30 cellular contexts compared by ENCODE assay signal in the genomic region with DNA sequence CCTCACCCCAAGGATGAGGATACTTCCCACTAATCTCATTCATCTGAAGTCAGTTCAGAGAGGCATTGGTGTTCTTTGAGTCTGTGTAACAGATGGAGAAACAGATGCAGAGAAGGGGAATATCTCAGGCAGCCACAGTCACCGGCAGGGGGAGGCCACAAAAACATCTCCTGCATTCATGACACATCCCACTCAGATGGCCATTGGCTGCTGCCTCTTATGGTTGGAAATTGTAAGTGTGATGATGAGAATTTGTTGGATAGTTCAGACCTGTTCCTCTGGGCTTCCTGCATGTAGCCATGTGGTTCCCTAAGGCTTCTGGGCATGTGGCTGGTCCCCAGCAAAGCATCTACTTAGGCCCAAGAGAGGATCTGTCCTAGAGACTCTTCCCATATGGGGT. TPM values are rescaled to one million over a fixed set of nuclear protein-coding genes. Genes with fewer than 3 reads are reported as not detected.
"Had no signal": no experiment of that assay in that cellular context is flagged by ENCODE, and none has a peak within 500 bp of the region (broad histone marks: within the 10 kb centered on the region; RNA-seq: fewer than 3 reads in every experiment).

No MANE protein-coding gene starts in this region.

- ATAC-seq: activated CD4-positive, CD25-positive, alpha-beta regulatory T cell treated with anti-CD3 and anti-CD28 coated beads, Interleukin-2, amount 50 U/mL, for 24 hours; activated naive CD4-positive, alpha-beta T cell treated with anti-CD3 and anti-CD28 coated beads, Interleukin-2, amount 50 U/mL, for 72 hours; activated T-cell treated with anti-CD3 and anti-CD28 coated beads, Interleukin-2, amount 50 U/mL, for 72 hours; gastrocnemius medialis; left cardiac atrium; stimulated activated memory B cell treated with anti-CD40 and anti-IgM and Interleukin-4, amounts not matched to agents 10 μg/mL and 1 μg/mL and 100 μg/mL, for 72 hours; stimulated activated naive CD8-positive, alpha-beta T cell treated with anti-CD3 and anti-CD28 coated beads, Interleukin-15, amount 100 ng/mL, for 72 hours had no signal

- H3K36me3 ChIP-seq: colonic mucosa, gastrocnemius medialis, neutrophil, sigmoid colon, thyroid gland had no signal

- H3K4me3 ChIP-seq: colonic mucosa, gastrocnemius medialis, sigmoid colon, smooth muscle cell, thyroid gland had no signal

- H3K27ac ChIP-seq: colonic mucosa, gastrocnemius medialis, neutrophil, sigmoid colon, thyroid gland, VCaP had no signal

- H3K4me3 Mint-ChIP-seq: activated T-cell treated with anti-CD3 and anti-CD28 coated beads, Interleukin-2, amount 50 U/mL, for 72 hours; nephron; stimulated activated memory B cell treated with anti-CD40 and anti-IgM and Interleukin-4, amounts not matched to agents 10 μg/mL and 1 μg/mL and 100 μg/mL, for 72 hours; stimulated activated naive CD8-positive, alpha-beta T cell treated with anti-CD3 and anti-CD28 coated beads, Interleukin-15, amount 100 ng/mL, for 72 hours; T-helper 1 cell treated with Interleukin-12 subunit alpha and Interleukin-12 subunit beta and Interleukin-4 antibody, amounts not matched to agents 30 μg/mL and 1 μg/mL, for 36 hours had no signal

- H3K27ac Mint-ChIP-seq: activated naive CD4-positive, alpha-beta T cell treated with anti-CD3 and anti-CD28 coated beads, Interleukin-2, amount 50 U/mL, for 72 hours; activated T-cell treated with anti-CD3 and anti-CD28 coated beads, Interleukin-2, amount 50 U/mL, for 72 hours; nephron; progenitor cell of endocrine pancreas; stimulated activated memory B cell treated with anti-CD40 and anti-IgM and Interleukin-4, amounts not matched to agents 10 μg/mL and 1 μg/mL and 100 μg/mL, for 72 hours; T-helper 1 cell treated with Interleukin-12 subunit alpha and Interleukin-12 subunit beta and Interleukin-4 antibody, amounts not matched to agents 30 μg/mL and 1 μg/mL, for 36 hours had no signal

- H3K27me3 ChIP-seq: colonic mucosa, gastrocnemius medialis, sigmoid colon, thyroid gland had no signal

- H3K9me3 Mint-ChIP-seq: activated naive CD4-positive, alpha-beta T cell treated with anti-CD3 and anti-CD28 coated beads, Interleukin-2, amount 50 U/mL, for 72 hours; T-helper 1 cell treated with Interleukin-12 subunit alpha and Interleukin-12 subunit beta and Interleukin-4 antibody, amounts not matched to agents 30 μg/mL and 1 μg/mL, for 36 hours had no signal

- H3K4me1 ChIP-seq: colonic mucosa, gastrocnemius medialis, sigmoid colon had no signal

- H3K9me3 ChIP-seq: colonic mucosa, gastrocnemius medialis, neutrophil, thyroid gland had no signal

- H3K36me3 Mint-ChIP-seq: stimulated activated memory B cell treated with anti-CD40 and anti-IgM and Interleukin-4, amounts not matched to agents 10 μg/mL and 1 μg/mL and 100 μg/mL, for 72 hours had no signal

- H3K4me1 Mint-ChIP-seq: nephron; stimulated activated memory B cell treated with anti-CD40 and anti-IgM and Interleukin-4, amounts not matched to agents 10 μg/mL and 1 μg/mL and 100 μg/mL, for 72 hours; stimulated activated naive CD8-positive, alpha-beta T cell treated with anti-CD3 and anti-CD28 coated beads, Interleukin-15, amount 100 ng/mL, for 72 hours had no signal

- DNase-seq: activated CD4-positive, alpha-beta T cell treated with anti-CD3 and anti-CD28 coated beads for 48 hours; activated CD4-positive, alpha-beta T cell treated with anti-CD3 and anti-CD28 coated beads, Interleukin-2, amount 50 U/mL, for 48 hours; activated naive CD4-positive, alpha-beta T cell; activated T-cell treated with anti-CD3 and anti-CD28 coated beads, Interleukin-2, amount 50 U/mL, for 72 hours; cerebellar nuclear complex; colonic mucosa; effector memory CD4-positive, alpha-beta T cell; erythroblast; gastrocnemius medialis; glutamatergic neuron; left cardiac atrium; mammary epithelial cell; sigmoid colon; stimulated activated CD4-positive, alpha-beta T cell treated with anti-CD3 and anti-CD28 coated beads, Interleukin-1b, Interleukin-23, amount 100 ng/mL, for 48 hours; stimulated activated CD4-positive, alpha-beta T cell treated with anti-CD3 and anti-CD28 coated beads, Interleukin-4, amount 100 ng/mL, for 4 hours; stimulated activated CD8-positive, alpha-beta memory T cell treated with anti-CD3 and anti-CD28 coated beads, Interleukin-4, amount 100 ng/mL, for 48 hours; stimulated activated naive CD8-positive, alpha-beta T cell treated with anti-CD3 and anti-CD28 coated beads, Interleukin-15, amount 100 ng/mL, for 72 hours; substantia nigra; T-helper 9 cell; thyroid gland had no signal

RNA-seq across cellular contexts. Expression of a gene that starts 45.9 kb away (rescaled TPM):
- total RNA-seq: activated naive CD4-positive, alpha-beta T cell treated with anti-CD3 and anti-CD28 coated beads, Interleukin-2, amount 50 U/mL, for 72 hours; activated T-cell treated with anti-CD3 and anti-CD28 coated beads, Interleukin-2, amount 50 U/mL, for 72 hours; colonic mucosa; gastrocnemius medialis; osteocyte; sigmoid colon; thyroid gland had no signal
